Comparison of ENCODE assay signal across 2 cellular contexts in genomic region chr1:20210736-20211405, GRCh38.
TF ChIP-seq lines count a peak whose summit lies in the region.

No MANE protein-coding gene starts in this region.

TF ChIP-seq in HepG2, 621 proteins besides CTCF, POLR2A, EP300 and RAD21:
- TF ChIP-seq NFKBIZ (CRISPR knock-in tag; IDR thresholded peaks at IDR 0.05) (no peak), GPN1 (CRISPR knock-in tag; IDR thresholded peaks at IDR 0.05; ENCODE audit: borderline replicate concordance) (no peak), E2F1 (CRISPR knock-in tag; IDR thresholded peaks at IDR 0.05) (no peak), ZNF263 (CRISPR knock-in tag; IDR thresholded peaks at IDR 0.05) (no peak), FOXA1 (IDR thresholded peaks at IDR 0.05) (no peak), FOXA1 (CRISPR knock-in tag; IDR thresholded peaks at IDR 0.05) (no peak), MED13 (CRISPR knock-in tag; IDR thresholded peaks at IDR 0.05) (no peak), PCBP2 (optimal IDR thresholded peaks at IDR 0.05; ENCODE audit: low read depth, low read length, poor library complexity, severe bottlenecking) (no peak), ZNF775 (CRISPR knock-in tag; IDR thresholded peaks at IDR 0.05; ENCODE audit: borderline replicate concordance) (no peak), HDAC1 (CRISPR knock-in tag; IDR thresholded peaks at IDR 0.05) (no peak), PREB (CRISPR knock-in tag; IDR thresholded peaks at IDR 0.05) (no peak)
TF ChIP-seq in HepG2: peak in this region for 0.

TF ChIP-seq in HEK293T, 16 proteins besides CTCF, POLR2A, EP300 and RAD21:
- TF ChIP-seq FOXK2 (IDR thresholded peaks at IDR 0.05) (no peak), ARNT (IDR thresholded peaks at IDR 0.05) (no peak), NFRKB (IDR thresholded peaks at IDR 0.05) (no peak), SP1 (IDR thresholded peaks at IDR 0.05) (no peak), SUZ12 (IDR thresholded peaks at IDR 0.05) (no peak), ELF4 (IDR thresholded peaks at IDR 0.05) (no peak), ZNF384 (IDR thresholded peaks at IDR 0.05) (no peak), HDGF (IDR thresholded peaks at IDR 0.05; ENCODE audit: borderline replicate concordance) (no peak), PKNOX1 (IDR thresholded peaks at IDR 0.05) (no peak), L3MBTL2 (conservative IDR thresholded peaks at IDR 0.05) (no peak), BHLHE40 (IDR thresholded peaks at IDR 0.05; ENCODE audit: borderline replicate concordance) (no peak), LEF1 (IDR thresholded peaks at IDR 0.05; ENCODE audit: borderline replicate concordance) (no peak), FOXM1 (IDR thresholded peaks at IDR 0.05; ENCODE audit: borderline replicate concordance) (no peak), TARDBP (IDR thresholded peaks at IDR 0.05) (no peak), FOXA1 (IDR thresholded peaks at IDR 0.05) (no peak), CTBP1 (IDR thresholded peaks at IDR 0.05; ENCODE audit: borderline replicate concordance) (no peak)
